Comparison of ENCODE assay signal across 12 cellular contexts in genomic region chr12:110669193-110669502, GRCh38. TPM values are rescaled to one million over a fixed set of nuclear protein-coding genes. Genes with fewer than 3 reads are reported as not detected.
DNase-seq lines count a peak whose midpoint lies in the region; ATAC-seq and TF ChIP-seq lines count a peak whose summit lies in the region.
"Had no signal": no experiment of that assay in that cellular context is flagged by ENCODE, and none has a peak within 500 bp of the region (broad histone marks: within the 10 kb centered on the region; RNA-seq: fewer than 3 reads in every experiment).

No MANE protein-coding gene starts in this region.

- 54 to 62% methylated on average over 5 of the region's 5 CpGs for WGBS in tibial nerve, 2 donors

- H3K4me3 ChIP-seq in BLaER1 (no peak overlapping the region), tibial nerve (no peak overlapping the region), colonic mucosa (no peak overlapping the region)
- H3K4me3 ChIP-seq: transverse colon had no signal

- H3K27me3 ChIP-seq in BLaER1 (no peaks in the 10 kb centered on the region), tibial nerve (no peaks in the 10 kb centered on the region), colonic mucosa (no peaks in the 10 kb centered on the region)
- H3K27me3 ChIP-seq: transverse colon had no signal

- peak overlapping the region; percentile 78 for H3K4me2 ChIP-seq in BLaER1

- H3K36me3 ChIP-seq in BLaER1, result peaks cover 39% of the 10 kb centered on the region
- peaks cover 0 to 46% (median 0%) of the 10 kb centered on the region in 3 donors for H3K36me3 ChIP-seq in tibial nerve
- no peaks in the 10 kb centered on the region for H3K36me3 ChIP-seq in colonic mucosa

- no peak for TF ChIP-seq CTCF in activated CD8-positive, alpha-beta T cell treated with anti-CD3 and anti-CD28 coated beads for 36 hours (IDR thresholded peaks at IDR 0.05)
- TF ChIP-seq CTCF in tibial nerve (IDR thresholded peaks at IDR 0.05), result no peak
- TF ChIP-seq CTCF in colonic mucosa (IDR thresholded peaks at IDR 0.05), result no peak

- no peak overlapping the region for H3K4me3 Mint-ChIP-seq in activated CD8-positive, alpha-beta T cell treated with anti-CD3 and anti-CD28 coated beads for 36 hours
- H3K4me3 Mint-ChIP-seq: endodermal cell had no signal

- peaks cover 66% of the 10 kb centered on the region for H3K36me3 Mint-ChIP-seq in activated CD8-positive, alpha-beta T cell treated with anti-CD3 and anti-CD28 coated beads for 36 hours (ENCODE audit: low read depth)

- no peaks in the 10 kb centered on the region for H4K20me1 ChIP-seq in BLaER1

- H3K27ac ChIP-seq in BLaER1 (peak overlapping the region; percentile 74), tibial nerve (no peak overlapping the region), colonic mucosa (no peak overlapping the region)

- intact Hi-C loops in activated CD8-positive, alpha-beta T cell treated with anti-CD3 and anti-CD28 coated beads for 36 hours (cut with micrococcal nuclease), result no loop called here
- intact Hi-C loops in colonic mucosa (cut with DNase I), result no loop called here

- H3K9ac ChIP-seq in BLaER1 (peak overlapping the region; percentile 61; the same call in 1 of the 2 replicates), colonic mucosa (ENCODE audit: low read depth in 2 of 2, low read length in 2 of 2) (no peak overlapping the region)

- DNase-seq in activated CD8-positive, alpha-beta T cell treated with anti-CD3 and anti-CD28 coated beads for 36 hours, result no peak
- DNase-seq in tibial nerve (ENCODE audit: low spot score in 2 of 2) (no peak), middle frontal gyrus (ENCODE audit: extremely low spot score, low spot score) (no peak), colonic mucosa (no peak)
- DNase-seq in stimulated activated CD4-positive, alpha-beta T cell treated with anti-CD3 and anti-CD28 coated beads, Interleukin-4, amount 100 ng/mL, for 24 hours, result no peak
- DNase-seq: activated gamma-delta T cell; endodermal cell; stimulated activated CD4-positive, alpha-beta T cell treated with anti-CD3 and anti-CD28 coated beads, Interleukin-4, amount 100 ng/mL, for 4 hours; transverse colon had no signal

- no peaks in the 10 kb centered on the region for H3K27me3 Mint-ChIP-seq in activated CD8-positive, alpha-beta T cell treated with anti-CD3 and anti-CD28 coated beads for 36 hours

- H3K9me3 ChIP-seq in BLaER1 (peaks cover 29% of the 10 kb centered on the region), tibial nerve (peaks cover 0 to 28% (median 3%) of the 10 kb centered on the region in 4 donors), colonic mucosa (no peaks in the 10 kb centered on the region)

- H3K4me1 Mint-ChIP-seq in activated CD8-positive, alpha-beta T cell treated with anti-CD3 and anti-CD28 coated beads for 36 hours (ENCODE audit: low read depth), result peaks cover 47% of the 10 kb centered on the region
- H3K4me1 Mint-ChIP-seq: endodermal cell had no signal

- CTCF ChIA-PET in activated CD8-positive, alpha-beta T cell treated with anti-CD3 and anti-CD28 coated beads for 36 hours (lab: Charles Lee), result no interaction called here

- H3K4me1 ChIP-seq in BLaER1, result peaks cover 78% of the 10 kb centered on the region
- no peaks in the 10 kb centered on the region for H3K4me1 ChIP-seq in tibial nerve
- H3K4me1 ChIP-seq in colonic mucosa, result no peaks in the 10 kb centered on the region
- H3K4me1 ChIP-seq: transverse colon had no signal

- peak overlapping the region; percentile 90 for H3K27ac Mint-ChIP-seq in activated CD8-positive, alpha-beta T cell treated with anti-CD3 and anti-CD28 coated beads for 36 hours
- H3K27ac Mint-ChIP-seq: endodermal cell had no signal

- TF ChIP-seq EP300 in tibial nerve (IDR thresholded peaks at IDR 0.05), result no peak

- H3K9me3 Mint-ChIP-seq in activated CD8-positive, alpha-beta T cell treated with anti-CD3 and anti-CD28 coated beads for 36 hours, result peaks cover 15% of the 10 kb centered on the region
- H3K9me3 Mint-ChIP-seq: endodermal cell had no signal

- no peak for TF ChIP-seq POLR2A in tibial nerve (IDR thresholded peaks at IDR 0.05)

- ATAC-seq in GM18517 (IDR thresholded peaks at IDR 0.05; ENCODE audit: unreplicated experiment) (peak; percentile 23), HG02973 (IDR thresholded peaks at IDR 0.05; ENCODE audit: unreplicated experiment) (peak; percentile 17)
- peak; percentile 26 for ATAC-seq in activated CD8-positive, alpha-beta T cell treated with anti-CD3 and anti-CD28 coated beads for 36 hours

- POLR2A ChIA-PET in activated CD8-positive, alpha-beta T cell treated with anti-CD3 and anti-CD28 coated beads for 36 hours (lab: Charles Lee), result interaction anchor here (2.3 kb wide), 1 partner anchor 21 kb away, joined by 7 read pairs; no protein-coding TSS in a partner anchor

RNA-seq across cellular contexts. Expression of gene HVCN1, which starts 19.8 kb away (rescaled TPM):
- total RNA-seq in activated CD8-positive, alpha-beta T cell treated with anti-CD3 and anti-CD28 coated beads for 36 hours, result 10 to 100 TPM; 23.0 to 24.2 TPM
- total RNA-seq in tibial nerve (10 to 100 TPM in 2 of 4 donors, 1 to 10 TPM in 2; 4.5 to 13.8 (median 9.6) TPM), colonic mucosa (1 to 10 TPM; 1.5 to 2.1 TPM)

RNA-seq across cellular contexts. Expression of gene TCTN1, which starts 55.2 kb away (rescaled TPM):
- total RNA-seq in activated CD8-positive, alpha-beta T cell treated with anti-CD3 and anti-CD28 coated beads for 36 hours, result 1 to 10 TPM; 7.9 to 8.6 TPM
- total RNA-seq in tibial nerve, result 10 to 100 TPM; 45.0 to 71.2 (median 64.5) TPM
- 10 to 100 TPM in 1 of 2 donors, 1 to 10 TPM in 1; 9.2 to 10.2 TPM for total RNA-seq in colonic mucosa

Comparison
In these comparisons a context has a peak if more than half of its experiments do, and no peak if none do; other contexts are left out.
1. RNA of gene TCTN1, which starts 55.2 kb away (total RNA-seq): 45.0 to 71.2 TPM in tibial nerve; 9.2 to 10.2 TPM in colonic mucosa and 7.9 to 8.6 TPM in activated CD8-positive, alpha-beta T cell treated with anti-CD3 and anti-CD28 coated beads for 36 hours; every median in the first group is over 4 times any median in the second.
2. Peak in every context shown above with its lines, with median percentiles within 50 percentile points of each other: ATAC-seq.